In the genomic region with DNA sequence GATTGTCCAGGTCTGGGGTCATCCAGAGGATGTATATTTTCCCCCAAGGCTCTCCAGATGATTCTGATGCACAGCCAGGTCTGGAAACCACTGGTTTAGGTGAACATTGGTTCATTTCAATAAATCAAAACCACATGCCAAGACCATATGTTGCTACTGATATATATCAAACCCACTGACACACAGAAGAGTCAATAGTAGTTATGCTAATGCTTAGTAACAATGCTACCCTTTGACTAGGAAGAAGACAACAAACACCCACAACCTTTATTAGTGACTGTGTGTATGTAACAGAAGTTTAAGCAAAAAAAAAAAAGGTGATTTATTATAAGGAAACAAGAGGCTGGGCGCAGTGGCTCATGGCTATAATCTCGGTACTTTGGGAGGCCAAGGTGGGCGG, we compare ENCODE assay signal across 23 cellular contexts.
"Had no signal": no experiment of that assay in that cellular context is flagged by ENCODE, and none has a peak within 500 bp of the region (broad histone marks: within the 10 kb centered on the region; RNA-seq: fewer than 3 reads in every experiment).

No MANE protein-coding gene starts in this region.

- FAIRE-seq: endothelial cell of umbilical vein, kidney, small intestine had no signal

- H3K4me1 Mint-ChIP-seq: endodermal cell, memory B cell, natural killer cell, neural crest cell had no signal

- H3K9me3 ChIP-seq: left ventricle myocardium inferior, lower lobe of right lung, ovary, tibial nerve, upper lobe of right lung, vagina had no signal

- H3K36me3 Mint-ChIP-seq: memory B cell, mesothelial cell of epicardium, natural killer cell had no signal

- H3K27me3 ChIP-seq: hepatocyte, ovary, tibial nerve, upper lobe of right lung, vagina had no signal

- H3K4me3 Mint-ChIP-seq: endodermal cell, memory B cell, mesothelial cell of epicardium, natural killer cell, neural crest cell had no signal

- H2AFZ ChIP-seq: hepatocyte had no signal

- H3K4me2 ChIP-seq: hepatocyte had no signal

- H3K27ac Mint-ChIP-seq: endodermal cell, memory B cell, mesothelial cell of epicardium, natural killer cell had no signal

- ATAC-seq: left cardiac atrium, lower lobe of right lung, natural killer cell, right cardiac atrium, upper lobe of right lung had no signal

- H3K9me3 Mint-ChIP-seq: endodermal cell, memory B cell, natural killer cell had no signal

- H3K27ac ChIP-seq: hepatocyte, left ventricle myocardium inferior, lower lobe of right lung, ovary, tibial nerve, upper lobe of right lung, vagina had no signal

- H3K4me1 ChIP-seq: left ventricle myocardium inferior, lower lobe of right lung, tibial nerve, upper lobe of right lung, vagina had no signal

- H3K79me2 ChIP-seq: hepatocyte had no signal

- H3K4me3 ChIP-seq: hepatocyte, left ventricle myocardium inferior, lower lobe of right lung, ovary, tibial nerve, upper lobe of right lung, vagina had no signal

- DNase-seq: effector CD4-positive, alpha-beta T cell; endodermal cell; erythroblast; foreskin melanocyte; head of caudate nucleus; kidney; left cardiac atrium; left ventricle myocardium inferior; lower lobe of right lung; natural killer cell; ovary; right cardiac atrium; small intestine; stimulated activated CD4-positive, alpha-beta T cell treated with anti-CD3 and anti-CD28 coated beads, Interleukin-12 subunit alpha, Interleukin-12 subunit beta, amount 100 ng/mL, for 4 hours; stimulated activated naive CD4-positive, alpha-beta T cell treated with Interleukin-2 at 50 U/mL for 16 hours; upper lobe of right lung had no signal

- H3K36me3 ChIP-seq: left ventricle myocardium inferior, lower lobe of right lung, ovary, tibial nerve, upper lobe of right lung, vagina had no signal
